In genomic region chr5:65262094-65262493, GRCh38 we compare ENCODE assay signal across 12 cellular contexts.
A peak's percentile ranks its signal among the peaks of the same experiment; 100 is the strongest.
DNase-seq lines count a peak whose midpoint lies in the region; ATAC-seq and TF ChIP-seq lines count a peak whose summit lies in the region.
"Had no signal": no experiment of that assay in that cellular context is flagged by ENCODE, and none has a peak within 500 bp of the region (broad histone marks: within the 10 kb centered on the region; RNA-seq: fewer than 3 reads in every experiment).

No MANE protein-coding gene starts in this region.

- H3K4me1 Mint-ChIP-seq in chondrocyte (ENCODE audit: low read depth) (peaks cover 31% of the 10 kb centered on the region), CD14-positive monocyte (peaks cover 4% of the 10 kb centered on the region)
- H3K4me1 Mint-ChIP-seq: naive thymus-derived CD8-positive, alpha-beta T cell had no signal

- no peak overlapping the region for H3K4me3 ChIP-seq in ovary

- H3K27ac Mint-ChIP-seq in chondrocyte (ENCODE audit: unreplicated experiment) (peak overlapping the region; percentile 89), CD14-positive monocyte (peak overlapping the region in 1 of 7 donors; percentile 3)
- H3K27ac Mint-ChIP-seq: naive thymus-derived CD8-positive, alpha-beta T cell had no signal

- peaks cover 3% of the 10 kb centered on the region for H3K4me1 ChIP-seq in ovary (ENCODE audit: insufficient read depth)

- H3K36me3 Mint-ChIP-seq in chondrocyte (ENCODE audit: low read depth) (peaks cover 19% of the 10 kb centered on the region), CD14-positive monocyte (no peaks in the 10 kb centered on the region)

- DNase-seq in DMS 273 (lab: John Stamatoyannopoulos, UW; ENCODE audit: unreplicated experiment): peak; percentile 36
- no peak for DNase-seq in DMS 273 treated with DMSO at 0.1 percent for 48 hours (lab: John Stamatoyannopoulos, UW)
- DNase-seq in NCI-H2227 treated with DMSO at 0.1 percent for 48 hours (lab: John Stamatoyannopoulos, UW): peak; percentile 64
- DNase-seq in chondrocyte (ENCODE audit: low spot score): no peak
- DNase-seq in ovary: peak; percentile 8 to 35 (median 25)
- DNase-seq in DMS114 treated with DMSO at 0.1 percent for 48 hours (lab: John Stamatoyannopoulos, UW; ENCODE audit: unreplicated experiment): no peak
- DNase-seq in CD14-positive monocyte (ENCODE audit: low spot score): no peak
- DNase-seq: GF-D8; naive thymus-derived CD8-positive, alpha-beta T cell; tibial artery had no signal

- TF ChIP-seq CTCF in chondrocyte (IDR thresholded peaks at IDR 0.05): no peak
- TF ChIP-seq CTCF in ovary (IDR thresholded peaks at IDR 0.05): no peak
- TF ChIP-seq CTCF in CD14-positive monocyte (IDR thresholded peaks at IDR 0.05): no peak

- no peak for TF ChIP-seq EP300 in ovary (IDR thresholded peaks at IDR 0.05)

- H3K27ac ChIP-seq in ovary: no peak overlapping the region
- H3K27ac ChIP-seq: 22Rv1 had no signal

- H3K27me3 Mint-ChIP-seq in chondrocyte (ENCODE audit: low read depth): no peaks in the 10 kb centered on the region
- H3K27me3 Mint-ChIP-seq in CD14-positive monocyte (ENCODE audit: low read depth in 3 of 3): peaks cover 0 to 2% (median 0%) of the 10 kb centered on the region in 3 donors

- no peaks in the 10 kb centered on the region for H3K9me3 ChIP-seq in ovary
- H3K9me3 ChIP-seq: tibial artery had no signal

- H3K4me3 Mint-ChIP-seq in chondrocyte (ENCODE audit: unreplicated experiment) (peak overlapping the region; percentile 1), CD14-positive monocyte (no peak overlapping the region)
- H3K4me3 Mint-ChIP-seq: naive thymus-derived CD8-positive, alpha-beta T cell had no signal

- H3K36me3 ChIP-seq in ovary: no peaks in the 10 kb centered on the region
- H3K36me3 ChIP-seq: tibial artery had no signal

- no peak for TF ChIP-seq POLR2A in ovary (IDR thresholded peaks at IDR 0.05)

- no peaks in the 10 kb centered on the region for H3K27me3 ChIP-seq in ovary
- H3K27me3 ChIP-seq: tibial artery had no signal

- intact Hi-C loops in ovary (cut with DNase I) (no loop called here), CD14-positive monocyte (cut with micrococcal nuclease) (no loop called here)

- no peaks in the 10 kb centered on the region for H3K9me3 Mint-ChIP-seq in chondrocyte (ENCODE audit: low read depth)
- peaks cover 0 to 6% (median 0%) of the 10 kb centered on the region in 7 donors for H3K9me3 Mint-ChIP-seq in CD14-positive monocyte
- H3K9me3 Mint-ChIP-seq: naive thymus-derived CD8-positive, alpha-beta T cell had no signal

- ATAC-seq in GM21717 (IDR thresholded peaks at IDR 0.05; ENCODE audit: unreplicated experiment): no peak
- ATAC-seq: naive thymus-derived CD8-positive, alpha-beta T cell had no signal

- 56 to 64% (median 61%) methylated on average over 3 of the region's 3 CpGs for WGBS in ovary, 3 donors

Comparison
In these comparisons a context has a peak if more than half of its experiments do, and no peak if none do; other contexts are left out.
1. DNase-seq: peak in DMS 273 (single experiment), NCI-H2227 treated with DMSO at 0.1 percent for 48 hours (single experiment) and ovary (5 of 5); none in DMS 273 treated with DMSO at 0.1 percent for 48 hours (single experiment), chondrocyte (single experiment), DMS114 treated with DMSO at 0.1 percent for 48 hours (single experiment) and CD14-positive monocyte (single experiment).